ENCODE assay signal across 13 cellular contexts in the genomic region with DNA sequence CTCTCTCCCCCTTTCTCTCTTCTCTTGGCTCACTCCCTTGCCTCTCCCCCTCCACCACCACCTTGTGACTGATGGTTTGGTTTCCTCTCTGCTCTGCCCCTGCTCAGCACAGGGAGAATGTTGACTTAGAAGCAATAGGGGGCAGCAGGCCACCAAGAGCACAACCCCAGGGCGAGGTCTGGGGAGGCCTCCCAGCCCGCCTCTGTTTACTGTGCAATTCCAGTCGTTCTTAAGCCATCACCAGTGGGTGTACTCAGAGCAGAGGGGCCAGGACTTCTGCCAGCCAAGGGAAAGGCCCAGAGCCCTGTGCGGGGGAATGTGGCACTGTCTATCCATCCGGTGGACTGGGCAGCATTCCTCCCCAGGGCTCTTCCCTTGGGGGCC. TPM values are rescaled to one million over a fixed set of nuclear protein-coding genes. Genes with fewer than 3 reads are reported as not detected.
DNase-seq lines count a peak whose midpoint lies in the region; ATAC-seq and TF ChIP-seq lines count a peak whose summit lies in the region.
"Had no signal": no experiment of that assay in that cellular context is flagged by ENCODE, and none has a peak within 500 bp of the region (broad histone marks: within the 10 kb centered on the region; RNA-seq: fewer than 3 reads in every experiment).

No MANE protein-coding gene starts in this region.

- POLR2A ChIA-PET in WTC11 (lab: Charles Lee): interaction anchor here (1.7 kb wide), 1 partner anchor 128 kb away, joined by 5 read pairs; no protein-coding TSS in a partner anchor

- no peak for TF ChIP-seq POLR2A in right lobe of liver (IDR thresholded peaks at IDR 0.05)

- no peaks in the 10 kb centered on the region for H3K36me3 Mint-ChIP-seq in WTC11

- CTCF ChIA-PET in WTC11 (lab: Charles Lee): interaction anchor here (1.3 to 5.8 kb wide), 3 partner anchors 33 to 129 kb away, joined by 4 to 304 read pairs (median 69); no protein-coding TSS in a partner anchor

- no peak overlapping the region for H3K4me3 Mint-ChIP-seq in WTC11
- H3K4me3 Mint-ChIP-seq: activated B cell treated with CpG ODN at 0.5 μM for 24 hours had no signal

- H3K9me3 ChIP-seq in right lobe of liver: no peaks in the 10 kb centered on the region

- 20% methylated on average over 3 of the region's 5 CpGs for WGBS in right lobe of liver (ENCODE audit: insufficient coverage, low coverage, low lambda C conversion rate, missing lambda C conversion rate)

- H3K4me1 Mint-ChIP-seq in WTC11: peaks cover 30% of the 10 kb centered on the region

- no peaks in the 10 kb centered on the region for H3K27me3 Mint-ChIP-seq in WTC11 (ENCODE audit: low read depth)
- H3K27me3 Mint-ChIP-seq: activated B cell treated with CpG ODN at 0.5 μM for 24 hours had no signal

- H3K4me3 ChIP-seq in right lobe of liver: no peak overlapping the region

- H3K4me1 ChIP-seq in right lobe of liver: peaks cover 2 to 85% (median 38%) of the 10 kb centered on the region in 4 donors

- TF ChIP-seq CTCF in WTC11 (IDR thresholded peaks at IDR 0.05): no peak
- peak in 1 of 4 donors; percentile 5 for TF ChIP-seq CTCF in right lobe of liver (IDR thresholded peaks at IDR 0.05)

- ATAC-seq in WTC11 (no peak), right lobe of liver (peak; percentile 2 to 35 (median 12))
- ATAC-seq: Right ventricle myocardium inferior had no signal

- no peaks in the 10 kb centered on the region for H3K9me3 Mint-ChIP-seq in WTC11
- H3K9me3 Mint-ChIP-seq: activated B cell treated with CpG ODN at 0.5 μM for 24 hours had no signal

- no peaks in the 10 kb centered on the region for H3K36me3 ChIP-seq in right lobe of liver

- H3K27ac Mint-ChIP-seq in WTC11: peak overlapping the region; percentile 21; the same call in 1 of the 2 replicates
- H3K27ac Mint-ChIP-seq: activated B cell treated with CpG ODN at 0.5 μM for 24 hours had no signal

- DNase-seq in AG20443 (ENCODE audit: low spot score) (peak; percentile 22), HuH-7 (ENCODE audit: low spot score) (peak; percentile 75), WTC11 (ENCODE audit: low spot score) (no peak), right lobe of liver (peak in 1 of 3 donors; percentile 86), H4 (ENCODE audit: low spot score) (no peak), SKM-1 (lab: John Stamatoyannopoulos, UW; ENCODE audit: unreplicated experiment) (no peak)
- no peak for DNase-seq in stimulated activated CD4-positive, alpha-beta T cell treated with anti-CD3 and anti-CD28 coated beads, Interleukin-4, amount 100 ng/mL, for 24 hours
- no peak for DNase-seq in stimulated activated CD4-positive, alpha-beta T cell treated with anti-CD3 and anti-CD28 coated beads, Interleukin-15, amount 100 ng/mL, for 24 hours
- DNase-seq: activated B cell treated with CpG ODN at 0.5 μM for 24 hours; dermis blood vessel endothelial cell; NCI-H446; stimulated activated CD8-positive, alpha-beta memory T cell treated with anti-CD3 and anti-CD28 coated beads, Interleukin-4, amount 100 ng/mL, for 48 hours had no signal

- peak overlapping the region in 2 of 3 donors; percentile 23 to 92 for H3K27ac ChIP-seq in right lobe of liver

- intact Hi-C loops in right lobe of liver (cut with DNase I): loop anchor here in 1 of 2 donors (5.0 kb wide), 1 partner anchor 126 kb away; no protein-coding TSS in a partner anchor

- H3K27me3 ChIP-seq in right lobe of liver: no peaks in the 10 kb centered on the region

TF ChIP-seq in WTC11, 78 proteins besides CTCF, POLR2A, EP300 and RAD21:
- TF ChIP-seq GTF2I (CRISPR knock-in tag; conservative IDR thresholded peaks at IDR 0.05) (no peak), GABPB1 (CRISPR knock-in tag; IDR thresholded peaks at IDR 0.05) (peak; percentile 62; the same call in 1 of the 2 replicates), ZNF317 (CRISPR knock-in tag; IDR thresholded peaks at IDR 0.05; ENCODE audit: borderline replicate concordance, low read depth) (no peak), GRHL2 (CRISPR knock-in tag; IDR thresholded peaks at IDR 0.05; ENCODE audit: insufficient replicate concordance, severe bottlenecking) (no peak)
- TF ChIP-seq, protein P1, sequence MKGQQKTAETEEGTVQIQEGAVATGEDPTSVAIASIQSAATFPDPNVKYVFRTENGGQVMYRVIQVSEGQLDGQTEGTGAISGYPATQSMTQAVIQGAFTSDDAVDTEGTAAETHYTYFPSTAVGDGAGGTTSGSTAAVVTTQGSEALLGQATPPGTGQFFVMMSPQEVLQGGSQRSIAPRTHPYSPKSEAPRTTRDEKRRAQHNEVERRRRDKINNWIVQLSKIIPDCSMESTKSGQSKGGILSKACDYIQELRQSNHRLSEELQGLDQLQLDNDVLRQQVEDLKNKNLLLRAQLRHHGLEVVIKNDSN (CRISPR knock-in tag; IDR thresholded peaks at IDR 0.05): no peak

RNA-seq across cellular contexts. Expression of a gene that starts 5.7 kb away (rescaled TPM):
- total RNA-seq in WTC11 (2021) (270 to 276 TPM (median 273 TPM) in 3 replicates), right lobe of liver (100 to 1,000 TPM in 2 of 6 experiments, 10 to 100 TPM in 4; 60.9 to 114 (median 90.5) TPM)
- total RNA-seq in H4 (2014; rRNA removed; shearing (Covaris generic)): 78.3 and 86.6 TPM in 2 replicates

RNA-seq across cellular contexts. Expression of a gene that starts 20.9 kb away (rescaled TPM):
- total RNA-seq in WTC11 (2021) (13.8 to 17.2 TPM (median 17.2 TPM) in 3 replicates), right lobe of liver (100 to 1,000 TPM; 321 to 695 (median 632) TPM)
- 0.10 TPM in 1 of 2 replicates, not detected in the other for total RNA-seq in H4 (2014; rRNA removed; shearing (Covaris generic))

RNA-seq across cellular contexts. Expression of a gene that starts 21.0 kb away (rescaled TPM):
- total RNA-seq in WTC11 (2021) (45.5 to 47.1 TPM (median 46.8 TPM) in 3 replicates), right lobe of liver (10 to 100 TPM; 32.4 to 48.3 (median 39.9) TPM)
- total RNA-seq in H4 (2014; rRNA removed; shearing (Covaris generic)): 8.4 and 11.8 TPM in 2 replicates

RNA-seq across cellular contexts. Expression of a gene that starts 51.1 kb away (rescaled TPM):
- total RNA-seq in WTC11 (2021) (3.9 to 5.3 TPM (median 4.3 TPM) in 3 replicates), right lobe of liver (1 to 10 TPM in 1 of 6 experiments, under 1 TPM in 3, not detected in 2; 0.07 to 2.4 (median 0.64) TPM)
- total RNA-seq in H4 (2014; rRNA removed; shearing (Covaris generic)): not detected in 2 replicates
- total RNA-seq: activated B cell treated with CpG ODN at 0.5 μM for 24 hours, Right ventricle myocardium inferior had no signal

RNA-seq across cellular contexts. Expression of a gene that starts 55.3 kb away (rescaled TPM):
- total RNA-seq in WTC11 (2021) (23.7 to 28.7 TPM (median 28.0 TPM) in 3 replicates), right lobe of liver (10 to 100 TPM; 12.2 to 34.2 (median 25.6) TPM)
- 11.9 and 15.1 TPM in 2 replicates for total RNA-seq in H4 (2014; rRNA removed; shearing (Covaris generic))

Comparison
In these comparisons a context has a peak if more than half of its experiments do, and no peak if none do; other contexts are left out.
1. DNase-seq: peak in AG20443 (single experiment) and HuH-7 (single experiment); none in WTC11 (single experiment), H4 (single experiment), stimulated activated CD4-positive, alpha-beta T cell treated with anti-CD3 and anti-CD28 coated beads, Interleukin-4, amount 100 ng/mL, for 24 hours (single experiment), stimulated activated CD4-positive, alpha-beta T cell treated with anti-CD3 and anti-CD28 coated beads, Interleukin-15, amount 100 ng/mL, for 24 hours (single experiment) and SKM-1 (single experiment).
2. RNA of a gene that starts 20.9 kb away (total RNA-seq): 321 to 695 TPM in right lobe of liver; 13.8 to 17.2 TPM in WTC11 and 0.10 TPM in H4; every median in the first group is over 10 times any median in the second.